12 cellular contexts compared by ENCODE assay signal in the genomic region with DNA sequence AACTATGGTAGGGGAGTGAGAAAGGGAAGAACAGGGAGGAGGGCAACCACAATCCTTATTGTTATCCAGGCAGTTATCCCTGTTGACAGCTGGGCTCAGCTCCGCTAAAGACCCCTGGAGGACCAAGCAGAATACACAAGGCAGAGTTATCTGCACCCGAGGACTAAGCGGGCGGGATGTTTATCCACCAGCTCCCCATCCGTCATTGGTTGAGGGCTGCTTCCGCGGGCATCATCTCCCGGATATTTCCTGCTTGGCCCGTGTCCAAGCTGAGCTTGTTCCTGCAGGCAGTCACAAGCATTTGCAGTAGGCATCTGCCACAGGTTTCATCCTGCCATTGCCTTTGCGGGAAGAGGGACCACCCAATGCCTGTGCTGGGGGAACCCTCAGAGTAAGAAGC.
DNase-seq lines count a peak whose midpoint lies in the region; ATAC-seq, FAIRE-seq and TF ChIP-seq lines count a peak whose summit lies in the region.
"Had no signal": no experiment of that assay in that cellular context is flagged by ENCODE, and none has a peak within 500 bp of the region (broad histone marks: within the 10 kb centered on the region; RNA-seq: fewer than 3 reads in every experiment).

No MANE protein-coding gene starts in this region.

- no peak overlapping the region for H3K4me3 ChIP-seq in right atrium auricular region

- peaks cover 0 to 4% of the 10 kb centered on the region in 2 donors for H3K9me3 ChIP-seq in right atrium auricular region

- no peaks in the 10 kb centered on the region for H3K4me1 ChIP-seq in right atrium auricular region

- no peak for TF ChIP-seq CTCF in right atrium auricular region (IDR thresholded peaks at IDR 0.05)

- ATAC-seq in left cardiac atrium = no peak
- ATAC-seq in HG02623 (IDR thresholded peaks at IDR 0.05; ENCODE audit: unreplicated experiment) = no peak
- ATAC-seq: T-cell had no signal

- H3K4me1 Mint-ChIP-seq in activated CD4-positive, alpha-beta T cell treated with anti-CD3 and anti-CD28 coated beads, Interleukin-2, amount 10 ng/mL, durations not matched to agents 7 days and 5 days = no peaks in the 10 kb centered on the region
- H3K4me1 Mint-ChIP-seq: CD14-positive monocyte, T-cell had no signal

- no peaks in the 10 kb centered on the region for H3K27me3 ChIP-seq in right atrium auricular region

- no peaks in the 10 kb centered on the region for H3K36me3 ChIP-seq in right atrium auricular region

- no peak for FAIRE-seq in urothelium cell line (lab: Jason Lieb, UNC)

- no peaks in the 10 kb centered on the region for H3K9me3 Mint-ChIP-seq in activated CD4-positive, alpha-beta T cell treated with anti-CD3 and anti-CD28 coated beads, Interleukin-2, amount 10 ng/mL, durations not matched to agents 7 days and 5 days

- H3K27ac Mint-ChIP-seq in activated CD4-positive, alpha-beta T cell treated with anti-CD3 and anti-CD28 coated beads, Interleukin-2, amount 10 ng/mL, durations not matched to agents 7 days and 5 days = no peak overlapping the region
- H3K27ac Mint-ChIP-seq: T-cell had no signal

- no peaks in the 10 kb centered on the region for H3K36me3 Mint-ChIP-seq in activated CD4-positive, alpha-beta T cell treated with anti-CD3 and anti-CD28 coated beads, Interleukin-2, amount 10 ng/mL, durations not matched to agents 7 days and 5 days (ENCODE audit: low read depth)
- H3K36me3 Mint-ChIP-seq: CD14-positive monocyte, T-cell had no signal

- peaks cover 2% of the 10 kb centered on the region for H3K27me3 Mint-ChIP-seq in activated CD4-positive, alpha-beta T cell treated with anti-CD3 and anti-CD28 coated beads, Interleukin-2, amount 10 ng/mL, durations not matched to agents 7 days and 5 days

- H3K4me3 Mint-ChIP-seq in activated CD4-positive, alpha-beta T cell treated with anti-CD3 and anti-CD28 coated beads, Interleukin-2, amount 10 ng/mL, durations not matched to agents 7 days and 5 days = no peak overlapping the region
- H3K4me3 Mint-ChIP-seq: CD14-positive monocyte, T-cell had no signal

- intact Hi-C loops in left cardiac atrium (cut with DNase I) = no loop called here

- H3K27ac ChIP-seq in right atrium auricular region = no peak overlapping the region
- H3K27ac ChIP-seq in epithelial cell of prostate = peak overlapping the region; percentile 44

- POLR2A ChIA-PET in activated CD4-positive, alpha-beta T cell treated with anti-CD3 and anti-CD28 coated beads, Interleukin-2, amount 10 ng/mL, durations not matched to agents 7 days and 5 days (lab: Charles Lee) = no interaction called here

- DNase-seq in left cardiac atrium = peak; percentile 34
- DNase-seq in right atrium auricular region (ENCODE audit: low spot score) = no peak
- DNase-seq in NCI-H748 treated with DMSO at 0.1 percent for 48 hours (lab: John Stamatoyannopoulos, UW) = peak; percentile 4
- DNase-seq in epithelial cell of prostate (ENCODE audit: low read depth, low spot score) = peak; percentile 68
- DNase-seq in urothelium cell line (ENCODE audit: low spot score) = peak; percentile 41
- no peak for DNase-seq in activated CD4-positive, alpha-beta T cell treated with anti-CD3 and anti-CD28 coated beads, Interleukin-2, amount 10 ng/mL, durations not matched to agents 7 days and 5 days
- no peak for DNase-seq in NCI-H2107 (lab: John Stamatoyannopoulos, UW)
- DNase-seq: mesendoderm, NCI-H1436 treated with DMSO at 0.1 percent for 48 hours, T-cell had no signal

- CTCF ChIA-PET in activated CD4-positive, alpha-beta T cell treated with anti-CD3 and anti-CD28 coated beads, Interleukin-2, amount 10 ng/mL, durations not matched to agents 7 days and 5 days (lab: Charles Lee) = no interaction called here

Comparison
In these comparisons a context has a peak if more than half of its experiments do, and no peak if none do; other contexts are left out.
1. DNase-seq: peak in left cardiac atrium (single experiment), NCI-H748 treated with DMSO at 0.1 percent for 48 hours (single experiment), epithelial cell of prostate (single experiment) and urothelium cell line (single experiment); none in right atrium auricular region (single experiment), activated CD4-positive, alpha-beta T cell treated with anti-CD3 and anti-CD28 coated beads, Interleukin-2, amount 10 ng/mL, durations not matched to agents 7 days and 5 days (single experiment) and NCI-H2107 (single experiment).